In genomic region chr1:63116016-63116415, GRCh38 we compare ENCODE assay signal across 23 cellular contexts.
DNase-seq lines count a peak whose midpoint lies in the region; FAIRE-seq and TF ChIP-seq lines count a peak whose summit lies in the region.
"Had no signal": no experiment of that assay in that cellular context is flagged by ENCODE, and none has a peak within 500 bp of the region (broad histone marks: within the 10 kb centered on the region; RNA-seq: fewer than 3 reads in every experiment).

No MANE protein-coding gene starts in this region.

- DNase-seq in SIG-M5 treated with dmso at 0.1 percent for 504 hours (lab: John Stamatoyannopoulos, UW; ENCODE audit: unreplicated experiment) = peak; percentile 9
- DNase-seq in SIG-M5 (lab: John Stamatoyannopoulos, UW) = no peak
- DNase-seq in NB4 (ENCODE audit: low read depth) = peak; percentile 18
- DNase-seq in epithelial cell of esophagus (ENCODE audit: low read depth) = peak; percentile 27
- peak; percentile 14 for DNase-seq in urothelium cell line (ENCODE audit: low spot score)
- DNase-seq in SK-N-DZ (ENCODE audit: low spot score) = no peak
- DNase-seq in NCI-H128 (lab: John Stamatoyannopoulos, UW; ENCODE audit: unreplicated experiment) = no peak
- DNase-seq in NCI-H187 (lab: John Stamatoyannopoulos, UW) = no peak
- DNase-seq: 8988T; activated CD4-positive, alpha-beta T cell treated with anti-CD3 and anti-CD28 coated beads, Interleukin-2, amount 50 U/mL, for 4 hours; activated effector memory CD4-positive, alpha-beta T cell treated with Interleukin-2 at 50 U/mL for 16 hours; cortex of kidney; left cardiac atrium; naive thymus-derived CD4-positive, alpha-beta T cell; NCI-H1092; NCI-H524; Right ventricle myocardium superior; stimulated activated CD4-positive, alpha-beta T cell treated with anti-CD3 and anti-CD28 coated beads, Interleukin-12 subunit alpha, Interleukin-12 subunit beta, amount 100 ng/mL, for 4 hours; T-helper 2 cell; upper lobe of right lung had no signal

- TF ChIP-seq POLR2A in NB4 (IDR thresholded peaks at IDR 0.05; ENCODE audit: extremely low read depth, insufficient read length) = no peak

- no peak for TF ChIP-seq CTCF in NB4 (IDR thresholded peaks at IDR 0.05; ENCODE audit: low read depth, low read length)
- TF ChIP-seq CTCF in epithelial cell of esophagus (IDR thresholded peaks at IDR 0.05; ENCODE audit: insufficient read depth, low read depth, low read length, missing control alignments) = no peak

- no peak overlapping the region for H3K4me3 ChIP-seq in NB4 (ENCODE audit: low read depth, low read length)
- no peak overlapping the region for H3K4me3 ChIP-seq in epithelial cell of esophagus (ENCODE audit: low read length)
- H3K4me3 ChIP-seq: BLaER1, right atrium auricular region, upper lobe of right lung had no signal

- FAIRE-seq in urothelium cell line (lab: Jason Lieb, UNC) = no peak
- FAIRE-seq: endometrium had no signal

Comparison
In these comparisons a context has a peak if more than half of its experiments do, and no peak if none do; other contexts are left out.
1. DNase-seq: peak in SIG-M5 treated with dmso at 0.1 percent for 504 hours (single experiment), NB4 (single experiment), epithelial cell of esophagus (single experiment) and urothelium cell line (single experiment); none in SIG-M5 (single experiment), SK-N-DZ (single experiment), NCI-H128 (single experiment) and NCI-H187 (0 of 2).